Comparison of ENCODE assay signal across 1 cellular context in genomic region chr3:113151475-113152031, GRCh38.
TF ChIP-seq lines count a peak whose summit lies in the region.

No MANE protein-coding gene starts in this region.

TF ChIP-seq in IMR-90, 13 proteins besides CTCF, POLR2A, EP300 and RAD21 (continued from another document):
- no peak for TF ChIP-seq CEBPB (IDR thresholded peaks at IDR 0.05; ENCODE audit: low read depth, low read length)
- TF ChIP-seq MAFK (IDR thresholded peaks at IDR 0.05; ENCODE audit: low read depth, low read length) = no peak
- no peak for TF ChIP-seq CHD1 (IDR thresholded peaks at IDR 0.05; ENCODE audit: low read depth, low read length)
- no peak for TF ChIP-seq MXI1 (IDR thresholded peaks at IDR 0.05; ENCODE audit: borderline replicate concordance, low read depth, low read length)
- TF ChIP-seq FOS (IDR thresholded peaks at IDR 0.05; ENCODE audit: low read depth, low read length) = no peak
- TF ChIP-seq USF2 (IDR thresholded peaks at IDR 0.05; ENCODE audit: low read depth, low read length) = no peak
- no peak for TF ChIP-seq ELK1 (IDR thresholded peaks at IDR 0.05; ENCODE audit: borderline replicate concordance, low read depth, low read length)
- no peak for TF ChIP-seq BHLHE40 (IDR thresholded peaks at IDR 0.05; ENCODE audit: low read depth, low read length)
- no peak for TF ChIP-seq SMC3 (IDR thresholded peaks at IDR 0.05; ENCODE audit: low read depth, low read length)
- no peak for TF ChIP-seq NFE2L2 (IDR thresholded peaks at IDR 0.05; ENCODE audit: low read depth, low read length)
- TF ChIP-seq RFX5 (IDR thresholded peaks at IDR 0.05; ENCODE audit: low read depth, low read length) = no peak
- no peak for TF ChIP-seq RCOR1 (IDR thresholded peaks at IDR 0.05; ENCODE audit: insufficient replicate concordance, low read length)
TF ChIP-seq in IMR-90: peak in this region for 0.
